In genomic region chr16:25050987-25051386, GRCh38 we compare ENCODE assay signal across 8 cellular contexts. TPM values are rescaled to one million over a fixed set of nuclear protein-coding genes. Genes with fewer than 3 reads are reported as not detected.
DNase-seq lines count a peak whose midpoint lies in the region; ATAC-seq and TF ChIP-seq lines count a peak whose summit lies in the region.
"Not testable (repeated sequence)": the region's sequence is repeated elsewhere in the genome, so short reads cannot be mapped to it uniquely, and the experiment has no call there.

No MANE protein-coding gene starts in this region.

- H3K9me3 Mint-ChIP-seq in IgD-negative memory B cell; activated CD4-positive, alpha-beta T cell treated with anti-CD3 and anti-CD28 coated beads, Interleukin-2, amount 10 ng/mL, durations not matched to agents 24 days and 14 days; activated naive CD8-positive, alpha-beta T cell treated with anti-CD3 and anti-CD28 coated beads for 36 hours: not testable (repeated sequence)

- H3K9me3 ChIP-seq in BLaER1, lower lobe of right lung, gastrocnemius medialis, tibial artery: not testable (repeated sequence)

- ATAC-seq in lower lobe of right lung, gastrocnemius medialis: not testable (repeated sequence)

- not testable (repeated sequence) for H4K20me1 ChIP-seq in BLaER1

- H3K27ac ChIP-seq in BLaER1 = not testable (repeated sequence)
- H3K27ac ChIP-seq in epithelial cell of prostate = peak overlapping the region; percentile 86
- peak overlapping the region; percentile 89 for H3K27ac ChIP-seq in lower lobe of right lung
- peak overlapping the region; percentile 63 to 93 (median 78) for H3K27ac ChIP-seq in gastrocnemius medialis
- peak overlapping the region; percentile 59 to 60 for H3K27ac ChIP-seq in tibial artery

- peaks cover 35 to 40% (median 37%) of the 10 kb centered on the region in 3 donors for H3K4me1 Mint-ChIP-seq in IgD-negative memory B cell
- peaks cover 53% of the 10 kb centered on the region for H3K4me1 Mint-ChIP-seq in activated CD4-positive, alpha-beta T cell treated with anti-CD3 and anti-CD28 coated beads, Interleukin-2, amount 10 ng/mL, durations not matched to agents 24 days and 14 days
- H3K4me1 Mint-ChIP-seq in activated naive CD8-positive, alpha-beta T cell treated with anti-CD3 and anti-CD28 coated beads for 36 hours = peaks cover 67% of the 10 kb centered on the region

- not testable (repeated sequence) for H3K36me3 ChIP-seq in BLaER1, lower lobe of right lung, gastrocnemius medialis, tibial artery

- peak overlapping the region in 2 of 3 donors; percentile 78 to 94 for H3K27ac Mint-ChIP-seq in IgD-negative memory B cell
- peak overlapping the region; percentile 74 for H3K27ac Mint-ChIP-seq in activated CD4-positive, alpha-beta T cell treated with anti-CD3 and anti-CD28 coated beads, Interleukin-2, amount 10 ng/mL, durations not matched to agents 24 days and 14 days
- peak overlapping the region; percentile 99 for H3K27ac Mint-ChIP-seq in activated naive CD8-positive, alpha-beta T cell treated with anti-CD3 and anti-CD28 coated beads for 36 hours

- peak overlapping the region in 1 of 4 donors; percentile 80 for H3K4me3 Mint-ChIP-seq in IgD-negative memory B cell
- peak overlapping the region; percentile 35 for H3K4me3 Mint-ChIP-seq in activated CD4-positive, alpha-beta T cell treated with anti-CD3 and anti-CD28 coated beads, Interleukin-2, amount 10 ng/mL, durations not matched to agents 24 days and 14 days
- H3K4me3 Mint-ChIP-seq in activated naive CD8-positive, alpha-beta T cell treated with anti-CD3 and anti-CD28 coated beads for 36 hours = not testable (repeated sequence)

- H3K4me2 ChIP-seq in BLaER1 = peak overlapping the region; percentile 51; the same call in 1 of the 2 replicates

- not testable (repeated sequence) for H3K27me3 Mint-ChIP-seq in IgD-negative memory B cell; activated CD4-positive, alpha-beta T cell treated with anti-CD3 and anti-CD28 coated beads, Interleukin-2, amount 10 ng/mL, durations not matched to agents 24 days and 14 days; activated naive CD8-positive, alpha-beta T cell treated with anti-CD3 and anti-CD28 coated beads for 36 hours

- TF ChIP-seq CTCF in lower lobe of right lung (IDR thresholded peaks at IDR 0.05); gastrocnemius medialis (IDR thresholded peaks at IDR 0.05 in 4 of 5, conservative IDR thresholded peaks at IDR 0.05 in 1 of 5); tibial artery (IDR thresholded peaks at IDR 0.05): not testable (repeated sequence)

- H3K4me3 ChIP-seq in BLaER1, lower lobe of right lung, gastrocnemius medialis, tibial artery: not testable (repeated sequence)

- H3K27me3 ChIP-seq in BLaER1; lower lobe of right lung (ENCODE audit: low read depth); gastrocnemius medialis; tibial artery: not testable (repeated sequence)

- H3K9ac ChIP-seq in BLaER1 = not testable (repeated sequence)

- TF ChIP-seq POLR2A in gastrocnemius medialis (IDR thresholded peaks at IDR 0.05) = not testable (repeated sequence)

- peaks cover 48% of the 10 kb centered on the region for H3K4me1 ChIP-seq in BLaER1
- peaks cover 43% of the 10 kb centered on the region for H3K4me1 ChIP-seq in lower lobe of right lung
- peaks cover 25 to 27% of the 10 kb centered on the region in 2 donors for H3K4me1 ChIP-seq in gastrocnemius medialis
- peaks cover 0 to 46% (median 10%) of the 10 kb centered on the region in 4 donors for H3K4me1 ChIP-seq in tibial artery

- intact Hi-C loops in activated CD4-positive, alpha-beta T cell treated with anti-CD3 and anti-CD28 coated beads, Interleukin-2, amount 10 ng/mL, durations not matched to agents 24 days and 14 days (cut with micrococcal nuclease) = loop anchor here (1.0 kb wide), 1 partner anchor 512 kb away; the partner anchor contains the start of gene RBBP6
- intact Hi-C loops in lower lobe of right lung (cut with DNase I) = not testable (repeated sequence)
- intact Hi-C loops in gastrocnemius medialis (cut with DNase I; ENCODE audit: low total_unique reads) (loop anchor here (5.0 to 10.0 kb wide), 2 partner anchors 69 to 204 kb away; partner anchors contain the start of gene ZKSCAN2), tibial artery (cut with DNase I; ENCODE audit: low total_unique reads) (loop anchor here (5.0 to 10.0 kb wide), 2 partner anchors 76 to 174 kb away; no protein-coding TSS in a partner anchor)

- not testable (repeated sequence) for H3K36me3 Mint-ChIP-seq in IgD-negative memory B cell; activated CD4-positive, alpha-beta T cell treated with anti-CD3 and anti-CD28 coated beads, Interleukin-2, amount 10 ng/mL, durations not matched to agents 24 days and 14 days (ENCODE audit: low read depth); activated naive CD8-positive, alpha-beta T cell treated with anti-CD3 and anti-CD28 coated beads for 36 hours

- in situ Hi-C loops in gastrocnemius medialis (cut with MboI; ENCODE audit: low sequenced_read_pairs in 4 of 4) = loop anchor here in 3 of 4 donors (5.0 to 10.0 kb wide), 4 partner anchors 56 to 176 kb away; partner anchors contain the start of gene LCMT1 (in 1 of the 3)

- DNase-seq in activated CD4-positive, alpha-beta T cell treated with anti-CD3 and anti-CD28 coated beads, Interleukin-2, amount 10 ng/mL, durations not matched to agents 24 days and 14 days; activated naive CD8-positive, alpha-beta T cell treated with anti-CD3 and anti-CD28 coated beads for 36 hours; epithelial cell of prostate (ENCODE audit: low read depth, low spot score); lower lobe of right lung; gastrocnemius medialis; tibial artery: not testable (repeated sequence)

RNA-seq across cellular contexts. Expression of gene ARHGAP17, which starts 35.8 kb away (rescaled TPM):
- 153 TPM for polyA plus RNA-seq in IgD-negative memory B cell
- total RNA-seq in activated CD4-positive, alpha-beta T cell treated with anti-CD3 and anti-CD28 coated beads, Interleukin-2, amount 10 ng/mL, durations not matched to agents 24 days and 14 days = 74.0 and 74.9 TPM in 2 replicates
- 10 to 100 TPM; 72.5 to 79.3 TPM for total RNA-seq in activated naive CD8-positive, alpha-beta T cell treated with anti-CD3 and anti-CD28 coated beads for 36 hours
- total RNA-seq in lower lobe of right lung (89.5 TPM), gastrocnemius medialis (10 to 100 TPM; 20.0 to 31.5 (median 28.0) TPM)
